Comparison of ENCODE assay signal across 8 cellular contexts in the genomic region with DNA sequence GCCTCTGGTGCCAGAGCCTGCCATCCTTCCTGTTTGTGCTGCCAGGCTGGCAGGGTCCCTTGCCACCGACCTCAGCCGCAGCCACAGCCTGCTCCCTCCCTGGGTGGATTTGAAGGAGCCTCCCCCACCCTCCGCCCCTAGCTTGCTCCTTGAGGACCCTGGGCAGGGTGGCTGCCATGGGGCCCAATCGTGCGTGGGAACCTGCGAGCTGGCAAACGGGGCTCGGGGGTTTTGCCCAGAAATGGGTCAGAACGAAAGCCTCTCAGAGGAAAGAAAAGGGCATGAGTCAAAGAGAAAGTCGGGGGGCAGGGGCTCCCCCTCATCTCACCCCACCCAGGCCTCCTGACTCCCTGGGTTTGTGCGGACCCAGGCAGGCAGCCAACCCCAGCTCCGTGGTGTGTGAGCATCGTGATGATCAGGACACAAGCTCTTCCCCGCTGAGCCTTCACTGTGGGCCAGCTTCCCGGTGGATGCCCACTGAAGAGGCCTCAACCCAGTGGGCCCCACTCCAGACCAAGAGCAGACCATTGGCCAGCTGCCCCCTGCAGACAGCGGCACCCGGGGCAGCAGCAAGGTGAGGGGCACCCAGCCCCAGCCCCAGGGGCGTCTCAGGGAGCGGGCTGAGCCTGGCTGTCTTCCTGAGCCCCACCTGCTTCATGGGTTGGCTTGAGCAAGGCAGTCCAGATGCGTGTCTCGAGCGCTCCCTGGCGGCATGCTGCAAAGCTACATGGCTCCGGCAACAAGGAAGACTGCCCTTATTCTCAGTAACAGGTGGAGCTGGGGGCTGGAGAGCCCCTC. TPM values are rescaled to one million over a fixed set of nuclear protein-coding genes. Genes with fewer than 3 reads are reported as not detected.
A peak's percentile ranks its signal among the peaks of the same experiment; 100 is the strongest.
DNase-seq lines count a peak whose midpoint lies in the region; ATAC-seq, FAIRE-seq and TF ChIP-seq lines count a peak whose summit lies in the region.

No MANE protein-coding gene starts in this region.

- intact Hi-C loops in testis (cut with DNase I; ENCODE audit: low total_unique reads): loop anchor here (10.0 kb wide), 1 partner anchor 200 kb away; no protein-coding TSS in a partner anchor

- H3K9me3 Mint-ChIP-seq in osteocyte (ENCODE audit: unreplicated experiment): no peaks in the 10 kb centered on the region

- TF ChIP-seq CTCF in osteocyte (IDR thresholded peaks at IDR 0.05): peak; percentile 86
- peak; percentile 66 to 89 (median 88) for TF ChIP-seq CTCF in testis (IDR thresholded peaks at IDR 0.05)

- 39 to 40% methylated on average over 19 to 24 of the region's 24 CpGs for WGBS in testis, 2 donors

- H3K27me3 Mint-ChIP-seq in osteocyte (ENCODE audit: unreplicated experiment): no peaks in the 10 kb centered on the region

- H3K36me3 Mint-ChIP-seq in osteocyte (ENCODE audit: unreplicated experiment): peaks cover 3% of the 10 kb centered on the region

- no peak overlapping the region for H3K4me3 Mint-ChIP-seq in osteocyte (ENCODE audit: unreplicated experiment)

- H3K4me1 ChIP-seq in BLaER1 (peaks cover 74% of the 10 kb centered on the region), testis (peaks cover 14% of the 10 kb centered on the region)

- H3K4me3 ChIP-seq in BLaER1 (peak overlapping the region; percentile 55), SK-N-MC (peak overlapping the region; percentile 42; the same call in 1 of the 2 replicates), testis (no peak overlapping the region)

- H3K9ac ChIP-seq in BLaER1: peak overlapping the region; percentile 62
- H3K9ac ChIP-seq in SK-N-MC (ENCODE audit: insufficient read length): no peak overlapping the region

- H3K36me3 ChIP-seq in BLaER1 (peaks cover 34% of the 10 kb centered on the region), SK-N-MC (ENCODE audit: insufficient read depth, low read length) (peaks cover 6% of the 10 kb centered on the region; the same call in 1 of the 2 replicates), testis (ENCODE audit: low read depth, missing control alignments) (no peaks in the 10 kb centered on the region)

- H3K9me3 ChIP-seq in BLaER1 (no peaks in the 10 kb centered on the region), SK-N-MC (ENCODE audit: low read depth, low read length) (no peaks in the 10 kb centered on the region), testis (no peaks in the 10 kb centered on the region)

- no peaks in the 10 kb centered on the region for H3K4me1 Mint-ChIP-seq in osteocyte (ENCODE audit: unreplicated experiment)

- peak; percentile 82 for DNase-seq in MV-4-11 (lab: John Stamatoyannopoulos, UW)
- peak; percentile 58 for DNase-seq in SK-N-MC (ENCODE audit: low read depth, low spot score)
- peak; percentile 70 to 84 (median 80) for DNase-seq in activated naive CD4-positive, alpha-beta T cell (lab: John Stamatoyannopoulos, UW)
- DNase-seq in frontal cortex (ENCODE audit: low spot score in 2 of 2): peak; percentile 89 to 92
- peak; percentile 91 for DNase-seq in osteocyte (ENCODE audit: extremely low spot score, unreplicated experiment)
- peak; percentile 83 for DNase-seq in testis

- H3K27me3 ChIP-seq in BLaER1 (no peaks in the 10 kb centered on the region), testis (no peaks in the 10 kb centered on the region)

- H3K4me2 ChIP-seq in BLaER1: peak overlapping the region; percentile 93

- no peak for FAIRE-seq in frontal cortex (lab: Jason Lieb, UNC)

- no peak overlapping the region for H3K27ac Mint-ChIP-seq in osteocyte (ENCODE audit: unreplicated experiment)

- H3K27ac ChIP-seq in BLaER1 (peak overlapping the region; percentile 81), SK-N-MC (no peak overlapping the region), testis (no peak overlapping the region)

- no peak for TF ChIP-seq POLR2A in testis (IDR thresholded peaks at IDR 0.05)

- ATAC-seq in GM19463 (IDR thresholded peaks at IDR 0.05; ENCODE audit: unreplicated experiment): peak; percentile 55

- no peaks in the 10 kb centered on the region for H4K20me1 ChIP-seq in BLaER1

RNA-seq across cellular contexts. Expression of a gene that starts 3.0 kb away (rescaled TPM):
- not detected for total RNA-seq in frontal cortex
- total RNA-seq in osteocyte: 0.13 TPM in 1 of 2 replicates, not detected in the other
- total RNA-seq in testis: under 1 TPM; 0.06 to 0.24 TPM
- polyA plus RNA-seq in testis (ENCODE audit: insufficient read depth, low read depth, low replicate concordance): 0.24 TPM

RNA-seq across cellular contexts. Expression of a gene that starts 6.9 kb away (rescaled TPM):
- 20.8 TPM for total RNA-seq in frontal cortex
- 47.6 and 55.1 TPM in 2 replicates for total RNA-seq in osteocyte
- 10 to 100 TPM; 56.0 to 65.5 TPM for total RNA-seq in testis
- polyA plus RNA-seq in testis (ENCODE audit: insufficient read depth, low read depth, low replicate concordance): 33.6 TPM

RNA-seq across cellular contexts. Expression of a gene that starts 11.1 kb away (rescaled TPM):
- total RNA-seq in frontal cortex (16.3 TPM), osteocyte (84.4 and 91.0 TPM in 2 replicates), testis (100 to 1,000 TPM in 1 of 2 donors, 10 to 100 TPM in 1; 75.9 to 103 TPM)
- polyA plus RNA-seq in testis (ENCODE audit: insufficient read depth, low read depth, low replicate concordance): 47.7 TPM

RNA-seq across cellular contexts. Expression of a gene that starts 19.0 kb away (rescaled TPM):
- 0.82 TPM for total RNA-seq in frontal cortex
- 0.46 TPM in 1 of 2 replicates, not detected in the other for total RNA-seq in osteocyte
- 1 to 10 TPM; 5.7 to 9.6 TPM for total RNA-seq in testis
- 8.5 TPM for polyA plus RNA-seq in testis (ENCODE audit: insufficient read depth, low read depth, low replicate concordance)

RNA-seq across cellular contexts. Expression of a gene that starts 35.4 kb away (rescaled TPM):
- total RNA-seq in frontal cortex (1.2 TPM), osteocyte (3.1 and 3.4 TPM in 2 replicates), testis (1 to 10 TPM; 1.4 to 1.7 TPM)
- polyA plus RNA-seq in testis (ENCODE audit: insufficient read depth, low read depth, low replicate concordance): 0.78 TPM

Comparison
In these comparisons a context has a peak if more than half of its experiments do, and no peak if none do; other contexts are left out.
1. H3K4me3 ChIP-seq: peak in BLaER1 (single experiment) and SK-N-MC (single experiment); none in testis (0 of 2).
2. Peak in every context shown above with its lines, with median percentiles within 50 percentile points of each other: DNase-seq.